8 cellular contexts compared by ENCODE assay signal in genomic region chr16:21277927-21278706, GRCh38. TPM values are rescaled to one million over a fixed set of nuclear protein-coding genes. Genes with fewer than 3 reads are reported as not detected.
DNase-seq lines count a peak whose midpoint lies in the region; ATAC-seq lines count a peak whose summit lies in the region.

TSS of gene CRYM (minus strand) at chr16:21278290. CDS start at chr16:21278251, 39 bp downstream.

- intact Hi-C loops in cardiac septum (cut with DNase I) (loop anchor here (2.0 to 5.0 kb wide), 2 partner anchors 13 to 116 kb away; no protein-coding TSS in a partner anchor), posterior cingulate gyrus (cut with DNase I) (no loop called here)

- peak; percentile 77 for ATAC-seq in HG02642 (IDR thresholded peaks at IDR 0.05; ENCODE audit: poor library complexity, unreplicated experiment)

- DNase-seq in EH (ENCODE audit: low read depth) = peak; percentile 26
- peak; percentile 34 for DNase-seq in NCI-H748 treated with DMSO at 0.1 percent for 48 hours (lab: John Stamatoyannopoulos, UW)
- peak; percentile 52 for DNase-seq in activated naive CD4-positive, alpha-beta T cell treated with Interleukin-2 at 50 U/mL for 16 hours
- DNase-seq in cardiac septum (ENCODE audit: low spot score) = peak; percentile 84
- DNase-seq in posterior cingulate gyrus = peak in 8 of 10 donors; percentile 33 to 91 (median 56)
- no peak for DNase-seq in COR-L47 (lab: John Stamatoyannopoulos, UW)
- DNase-seq in putamen (ENCODE audit: low spot score) = no peak

RNA-seq across cellular contexts. Expression of gene CRYM, which starts in this region (rescaled TPM):
- 105 TPM for total RNA-seq in cardiac septum

Comparison
In these comparisons a context has a peak if more than half of its experiments do, and no peak if none do; other contexts are left out.
1. DNase-seq: peak in EH (single experiment), NCI-H748 treated with DMSO at 0.1 percent for 48 hours (single experiment), activated naive CD4-positive, alpha-beta T cell treated with Interleukin-2 at 50 U/mL for 16 hours (single experiment), cardiac septum (single experiment) and posterior cingulate gyrus (8 of 10); none in COR-L47 (single experiment) and putamen (single experiment).